ENCODE assay signal across 13 cellular contexts in genomic region chr20:39429716-39430115, GRCh38.
DNase-seq lines count a peak whose midpoint lies in the region; ATAC-seq and TF ChIP-seq lines count a peak whose summit lies in the region.
"Had no signal": no experiment of that assay in that cellular context is flagged by ENCODE, and none has a peak within 500 bp of the region (broad histone marks: within the 10 kb centered on the region; RNA-seq: fewer than 3 reads in every experiment).

No MANE protein-coding gene starts in this region.

- H3K9me3 Mint-ChIP-seq in activated naive CD4-positive, alpha-beta T cell treated with anti-CD3 and anti-CD28 coated beads, Interleukin-2, amount 50 U/mL, for 72 hours, result peaks cover 0 to 3% of the 10 kb centered on the region in 2 donors

- peak; percentile 13 for DNase-seq in DMS114 treated with DMSO at 0.1 percent for 48 hours (lab: John Stamatoyannopoulos, UW; ENCODE audit: unreplicated experiment)
- peak; percentile 2 for DNase-seq in HuH-7 (ENCODE audit: low spot score)
- DNase-seq in WERI-Rb-1, result peak; percentile 6
- DNase-seq in left lobe of liver (ENCODE audit: low spot score), result no peak
- DNase-seq in activated naive CD4-positive, alpha-beta T cell treated with anti-CD3 and anti-CD28 coated beads, Interleukin-2, amount 50 U/mL, for 72 hours (ENCODE audit: low spot score in 2 of 2), result no peak
- DNase-seq in NCI-H2029 (lab: John Stamatoyannopoulos, UW), result no peak
- no peak for DNase-seq in activated CD4-positive, alpha-beta T cell treated with anti-CD3 and anti-CD28 coated beads for 48 hours
- DNase-seq: effector memory CD4-positive, alpha-beta T cell; GF-D8; left colon had no signal

- no peak overlapping the region for H3K4me3 ChIP-seq in WERI-Rb-1 (ENCODE audit: low read depth, low read length)

- 0 out of 2 replicates have a peak, but pooled peaks have one; percentile 8 for TF ChIP-seq CTCF in WERI-Rb-1 (IDR thresholded peaks at IDR 0.05; ENCODE audit: low read depth, low read length)

- no peaks in the 10 kb centered on the region for H3K36me3 ChIP-seq in WERI-Rb-1

- H3K27ac ChIP-seq in WERI-Rb-1, result no peak overlapping the region

- H3K27me3 ChIP-seq in WERI-Rb-1 (ENCODE audit: insufficient read depth, low read depth, severe bottlenecking), result peaks cover under 1% of the 10 kb centered on the region

- no peaks in the 10 kb centered on the region for H3K9me3 ChIP-seq in WERI-Rb-1 (ENCODE audit: severe bottlenecking)

- no peak overlapping the region for H3K27ac Mint-ChIP-seq in activated naive CD4-positive, alpha-beta T cell treated with anti-CD3 and anti-CD28 coated beads, Interleukin-2, amount 50 U/mL, for 72 hours
- H3K27ac Mint-ChIP-seq: activated naive CD8-positive, alpha-beta T cell; stimulated activated memory B cell treated with anti-CD40 and anti-IgM and Interleukin-4, amounts not matched to agents 10 μg/mL and 1 μg/mL and 100 μg/mL, for 72 hours had no signal

- ATAC-seq in left lobe of liver (peak; percentile 68), HG02588 (IDR thresholded peaks at IDR 0.05; ENCODE audit: unreplicated experiment) (no peak)
- no peak for ATAC-seq in activated naive CD4-positive, alpha-beta T cell treated with anti-CD3 and anti-CD28 coated beads, Interleukin-2, amount 50 U/mL, for 72 hours
- ATAC-seq: left colon; stimulated activated memory B cell treated with anti-CD40 and anti-IgM and Interleukin-4, amounts not matched to agents 10 μg/mL and 1 μg/mL and 100 μg/mL, for 72 hours had no signal

- no peaks in the 10 kb centered on the region for H3K36me3 Mint-ChIP-seq in activated naive CD4-positive, alpha-beta T cell treated with anti-CD3 and anti-CD28 coated beads, Interleukin-2, amount 50 U/mL, for 72 hours
- H3K36me3 Mint-ChIP-seq: activated naive CD8-positive, alpha-beta T cell had no signal

Comparison
In these comparisons a context has a peak if more than half of its experiments do, and no peak if none do; other contexts are left out.
1. DNase-seq: peak in DMS114 treated with DMSO at 0.1 percent for 48 hours (single experiment), HuH-7 (single experiment) and WERI-Rb-1 (single experiment); none in left lobe of liver (single experiment), activated naive CD4-positive, alpha-beta T cell treated with anti-CD3 and anti-CD28 coated beads, Interleukin-2, amount 50 U/mL, for 72 hours (0 of 2), NCI-H2029 (single experiment) and activated CD4-positive, alpha-beta T cell treated with anti-CD3 and anti-CD28 coated beads for 48 hours (single experiment).